Comparison of ENCODE assay signal across 12 cellular contexts in genomic region chr5:141839015-141839513, GRCh38. TPM values are rescaled to one million over a fixed set of nuclear protein-coding genes. Genes with fewer than 3 reads are reported as not detected.
DNase-seq lines count a peak whose midpoint lies in the region; ATAC-seq and TF ChIP-seq lines count a peak whose summit lies in the region.
"Had no signal": no experiment of that assay in that cellular context is flagged by ENCODE, and none has a peak within 500 bp of the region (broad histone marks: within the 10 kb centered on the region; RNA-seq: fewer than 3 reads in every experiment).

No MANE protein-coding gene starts in this region.

- H3K36me3 Mint-ChIP-seq in brain (no peaks in the 10 kb centered on the region), mesothelial cell of epicardium (no peaks in the 10 kb centered on the region)

- peak overlapping the region; percentile 10 to 87 (median 65) for H3K27ac ChIP-seq in heart left ventricle
- peak overlapping the region; percentile 33 to 50 for H3K27ac ChIP-seq in left lung
- peak overlapping the region; percentile 33 to 70 for H3K27ac ChIP-seq in uterus

- peaks cover 81% of the 10 kb centered on the region for H3K4me1 Mint-ChIP-seq in brain
- H3K4me1 Mint-ChIP-seq in mesothelial cell of epicardium: peaks cover 39% of the 10 kb centered on the region

- TF ChIP-seq CTCF in heart left ventricle (IDR thresholded peaks at IDR 0.05) (no peak), brain (conservative IDR thresholded peaks at IDR 0.05) (no peak), left lung (IDR thresholded peaks at IDR 0.05) (no peak), uterus (IDR thresholded peaks at IDR 0.05) (no peak), mesothelial cell of epicardium (IDR thresholded peaks at IDR 0.05; ENCODE audit: unreplicated experiment) (no peak)

- no peaks in the 10 kb centered on the region for H3K27me3 Mint-ChIP-seq in brain
- peaks cover 9% of the 10 kb centered on the region for H3K27me3 Mint-ChIP-seq in mesothelial cell of epicardium (ENCODE audit: low read depth)

- H3K27me3 ChIP-seq in heart left ventricle (peaks cover 0 to 10% (median 0%) of the 10 kb centered on the region in 9 donors), left lung (no peaks in the 10 kb centered on the region), uterus (no peaks in the 10 kb centered on the region)

- H3K36me3 ChIP-seq in heart left ventricle (no peaks in the 10 kb centered on the region), left lung (no peaks in the 10 kb centered on the region), uterus (no peaks in the 10 kb centered on the region)

- peaks cover 11 to 95% (median 72%) of the 10 kb centered on the region in 12 donors for H3K4me1 ChIP-seq in heart left ventricle
- H3K4me1 ChIP-seq in left lung: peaks cover 8 to 71% of the 10 kb centered on the region in 2 donors
- H3K4me1 ChIP-seq in uterus: peaks cover 0 to 18% of the 10 kb centered on the region in 2 donors

- intact Hi-C loops in heart left ventricle (cut with DNase I) (loop anchor here in 1 of 10 donors (5.0 kb wide), 1 partner anchor 38 kb away; the partner anchor contains the start of gene PCDH1), left ventricle myocardium superior (cut with micrococcal nuclease) (no loop called here), left lung (cut with DNase I) (no loop called here), uterus (cut with DNase I; ENCODE audit: low total_unique reads) (no loop called here)

- H3K9me3 ChIP-seq in heart left ventricle (no peaks in the 10 kb centered on the region), left lung (no peaks in the 10 kb centered on the region), uterus (no peaks in the 10 kb centered on the region)

- WGBS in heart left ventricle, 4 donors: 26 to 38% (median 35%) methylated on average over 11 of the region's 11 CpGs

- DNase-seq in heart left ventricle (peak in 2 of 5 donors; percentile 48 to 51), left ventricle myocardium superior (no peak), left lung (no peak), uterus (no peak), mesothelial cell of epicardium (ENCODE audit: low spot score in 2 of 2, unreplicated experiment in 2 of 2) (no peak)
- DNase-seq: ACHN; activated CD8-positive, alpha-beta memory T cell treated with anti-CD3 and anti-CD28 coated beads, Interleukin-2, amount 50 U/mL, for 4 hours; NCI-H2107; stimulated activated naive CD8-positive, alpha-beta T cell treated with anti-CD3 and anti-CD28 coated beads, Interleukin-15, Interleukin-2, amounts not matched to agents 100 U/mL and 50 U/mL, for 24 hours had no signal

- H3K4me3 Mint-ChIP-seq in brain (peak overlapping the region in 4 of 5 experiments; percentile 5 to 76 (median 66)), mesothelial cell of epicardium (no peak overlapping the region)

- H3K9me3 Mint-ChIP-seq in brain: no peaks in the 10 kb centered on the region
- H3K9me3 Mint-ChIP-seq in mesothelial cell of epicardium: no peaks in the 10 kb centered on the region

- H3K4me3 ChIP-seq in heart left ventricle: no peak overlapping the region
- H3K4me3 ChIP-seq in left lung: no peak overlapping the region
- no peak overlapping the region for H3K4me3 ChIP-seq in uterus

- peak in 2 of 4 donors; percentile 4 to 67 for ATAC-seq in heart left ventricle
- no peak for ATAC-seq in left ventricle myocardium superior
- ATAC-seq in left lung: no peak
- ATAC-seq in HG03045 (IDR thresholded peaks at IDR 0.05; ENCODE audit: unreplicated experiment): no peak
- no peak for ATAC-seq in HG02759 (IDR thresholded peaks at IDR 0.05; ENCODE audit: unreplicated experiment)
- ATAC-seq: stimulated activated naive CD8-positive, alpha-beta T cell treated with anti-CD3 and anti-CD28 coated beads, Interleukin-15, Interleukin-2, amounts not matched to agents 100 U/mL and 50 U/mL, for 24 hours had no signal

- peak overlapping the region in 4 of 5 experiments; percentile 74 to 96 (median 84) for H3K27ac Mint-ChIP-seq in brain
- no peak overlapping the region for H3K27ac Mint-ChIP-seq in mesothelial cell of epicardium

- TF ChIP-seq POLR2A in heart left ventricle (IDR thresholded peaks at IDR 0.05): no peak
- TF ChIP-seq POLR2A in uterus (IDR thresholded peaks at IDR 0.05): no peak

RNA-seq across cellular contexts. Expression of gene PCDH1, which starts 39.1 kb away (rescaled TPM):
- 100 to 1,000 TPM in 1 of 9 donors, 10 to 100 TPM in 8; 10.2 to 106 (median 19.2) TPM for total RNA-seq in heart left ventricle
- polyA plus RNA-seq in heart left ventricle: 10 to 100 TPM; 13.5 to 25.8 TPM
- 17.2 TPM for total RNA-seq in left ventricle myocardium superior
- polyA plus RNA-seq in brain (ENCODE audit: insufficient read depth, low read depth, low replicate concordance): 35.4 TPM
- total RNA-seq in left lung: 10 to 100 TPM; 55.2 to 65.0 TPM
- total RNA-seq in uterus: 10 to 100 TPM; 29.2 to 46.7 (median 31.5) TPM
- total RNA-seq in mesothelial cell of epicardium: 5.1 to 6.1 TPM (median 5.4 TPM) in 3 replicates
